8 cellular contexts compared by ENCODE assay signal in genomic region chr9:34652608-34653007, GRCh38. TPM values are rescaled to one million over a fixed set of nuclear protein-coding genes. Genes with fewer than 3 reads are reported as not detected.
A peak's percentile ranks its signal among the peaks of the same experiment; 100 is the strongest.
DNase-seq lines count a peak whose midpoint lies in the region; ATAC-seq and TF ChIP-seq lines count a peak whose summit lies in the region.

No MANE protein-coding gene starts in this region.

- H3K9me3 ChIP-seq in gastroesophageal sphincter = no peaks in the 10 kb centered on the region
- H3K9me3 ChIP-seq in skeletal muscle satellite cell (replicated peaks; ENCODE audit: low read length) = no peaks in the 10 kb centered on the region

- peak overlapping the region; percentile 96 for H3K4me2 ChIP-seq in skeletal muscle satellite cell (ENCODE audit: low read length)

- 3 to 7% methylated on average over 4 of the region's 4 CpGs for WGBS in gastroesophageal sphincter (ENCODE audit: low coverage in 1 of 2), 2 donors

- no peaks in the 10 kb centered on the region for H3K27me3 Mint-ChIP-seq in activated CD4-positive, alpha-beta T cell treated with anti-CD3 and anti-CD28 coated beads, Interleukin-2, amount 10 ng/mL, durations not matched to agents 7 days and 5 days

- H3K9ac ChIP-seq in skeletal muscle satellite cell (ENCODE audit: low read depth, low read length) = peak overlapping the region; percentile 81

- H3K4me1 Mint-ChIP-seq in activated CD4-positive, alpha-beta T cell treated with anti-CD3 and anti-CD28 coated beads, Interleukin-2, amount 10 ng/mL, durations not matched to agents 7 days and 5 days = peaks cover 46% of the 10 kb centered on the region

- H3K36me3 Mint-ChIP-seq in activated CD4-positive, alpha-beta T cell treated with anti-CD3 and anti-CD28 coated beads, Interleukin-2, amount 10 ng/mL, durations not matched to agents 7 days and 5 days (ENCODE audit: low read depth) = peaks cover 35% of the 10 kb centered on the region

- TF ChIP-seq EP300 in gastroesophageal sphincter (IDR thresholded peaks at IDR 0.05) = no peak

- peaks cover 2 to 69% (median 53%) of the 10 kb centered on the region in 3 donors for H3K4me1 ChIP-seq in gastroesophageal sphincter
- peaks cover 48% of the 10 kb centered on the region for H3K4me1 ChIP-seq in skeletal muscle satellite cell (ENCODE audit: control insufficient read depth, insufficient read depth, low read length)

- POLR2A ChIA-PET in activated CD4-positive, alpha-beta T cell treated with anti-CD3 and anti-CD28 coated beads, Interleukin-2, amount 10 ng/mL, durations not matched to agents 7 days and 5 days (lab: Charles Lee) = no interaction called here

- DNase-seq in ELR (ENCODE audit: low read depth) = peak; percentile 21
- DNase-seq in activated CD4-positive, alpha-beta T cell treated with anti-CD3 and anti-CD28 coated beads, Interleukin-2, amount 10 ng/mL, durations not matched to agents 7 days and 5 days = no peak

- H3K36me3 ChIP-seq in gastroesophageal sphincter (peaks cover 0 to 31% of the 10 kb centered on the region in 2 donors), skeletal muscle satellite cell (ENCODE audit: insufficient read depth, low read length) (peaks cover 20% of the 10 kb centered on the region)

- TF ChIP-seq CTCF in WI38 (IDR thresholded peaks at IDR 0.05; ENCODE audit: low read depth, low read length) = no peak
- no peak for TF ChIP-seq CTCF in gastroesophageal sphincter (IDR thresholded peaks at IDR 0.05)

- no peak for TF ChIP-seq POLR2A in gastroesophageal sphincter (IDR thresholded peaks at IDR 0.05)

- H3K9me3 Mint-ChIP-seq in activated CD4-positive, alpha-beta T cell treated with anti-CD3 and anti-CD28 coated beads, Interleukin-2, amount 10 ng/mL, durations not matched to agents 7 days and 5 days = no peaks in the 10 kb centered on the region

- H3K27ac ChIP-seq in gastroesophageal sphincter = peak overlapping the region; percentile 19 to 95 (median 86)

- CTCF ChIA-PET in activated CD4-positive, alpha-beta T cell treated with anti-CD3 and anti-CD28 coated beads, Interleukin-2, amount 10 ng/mL, durations not matched to agents 7 days and 5 days (lab: Charles Lee) = interaction anchor here (0.7 kb wide), 1 partner anchor 15 kb away, joined by 3 read pairs; the partner anchor contains the start of gene SIGMAR1

- H3K27ac Mint-ChIP-seq in activated CD4-positive, alpha-beta T cell treated with anti-CD3 and anti-CD28 coated beads, Interleukin-2, amount 10 ng/mL, durations not matched to agents 7 days and 5 days = no peak overlapping the region

- H3K4me3 ChIP-seq in WI38 (ENCODE audit: low read depth, low read length) = peak overlapping the region; percentile 63
- H3K4me3 ChIP-seq in gastroesophageal sphincter = peak overlapping the region; percentile 23 to 53
- peak overlapping the region; percentile 71 for H3K4me3 ChIP-seq in skeletal muscle satellite cell (ENCODE audit: low read length)

- H3K4me3 Mint-ChIP-seq in activated CD4-positive, alpha-beta T cell treated with anti-CD3 and anti-CD28 coated beads, Interleukin-2, amount 10 ng/mL, durations not matched to agents 7 days and 5 days = no peak overlapping the region

- ATAC-seq in gastroesophageal sphincter (no peak), HG03378 (IDR thresholded peaks at IDR 0.05; ENCODE audit: unreplicated experiment) (no peak), GM21576 (IDR thresholded peaks at IDR 0.05; ENCODE audit: unreplicated experiment) (no peak)
- no peak for ATAC-seq in activated CD4-positive, CD25-positive, alpha-beta regulatory T cell treated with anti-CD3 and anti-CD28 coated beads, Interleukin-2, amount 50 U/mL, for 24 hours

- H3K27me3 ChIP-seq in gastroesophageal sphincter (no peaks in the 10 kb centered on the region), skeletal muscle satellite cell (ENCODE audit: control insufficient read depth, insufficient read depth, low read length) (no peaks in the 10 kb centered on the region)

RNA-seq across cellular contexts. Expression of gene IL11RA, which starts 0.6 kb away (rescaled TPM):
- 10 to 100 TPM; 31.8 to 80.2 (median 39.8) TPM for total RNA-seq in gastroesophageal sphincter
- 7.4 and 12.7 TPM in 2 replicates for total RNA-seq in skeletal muscle satellite cell (2012; rRNA removed)
- total RNA-seq in activated CD4-positive, alpha-beta T cell treated with anti-CD3 and anti-CD28 coated beads, Interleukin-2, amount 10 ng/mL, durations not matched to agents 7 days and 5 days = 10 to 100 TPM; 66.3 to 68.5 TPM

RNA-seq across cellular contexts. Expression of gene GALT, which starts 6.1 kb away (rescaled TPM):
- 10 to 100 TPM; 19.1 to 51.4 (median 25.7) TPM for total RNA-seq in gastroesophageal sphincter
- 14.0 and 17.0 TPM in 2 replicates for total RNA-seq in skeletal muscle satellite cell (2012; rRNA removed)
- total RNA-seq in activated CD4-positive, alpha-beta T cell treated with anti-CD3 and anti-CD28 coated beads, Interleukin-2, amount 10 ng/mL, durations not matched to agents 7 days and 5 days = 100 to 1,000 TPM; 114 to 125 TPM

RNA-seq across cellular contexts. Expression of gene CCL27, which starts 9.8 kb away (rescaled TPM):
- total RNA-seq in gastroesophageal sphincter = not detected
- total RNA-seq in skeletal muscle satellite cell (2012; rRNA removed) = 0.51 TPM in 1 of 2 replicates, not detected in the other
- not detected for total RNA-seq in activated CD4-positive, alpha-beta T cell treated with anti-CD3 and anti-CD28 coated beads, Interleukin-2, amount 10 ng/mL, durations not matched to agents 7 days and 5 days

RNA-seq across cellular contexts. Expression of gene SIGMAR1, which starts 15.0 kb away (rescaled TPM):
- total RNA-seq in gastroesophageal sphincter = 100 to 1,000 TPM in 1 of 4 donors, 10 to 100 TPM in 3; 58.2 to 152 (median 87.8) TPM
- 127 and 135 TPM in 2 replicates for total RNA-seq in skeletal muscle satellite cell (2012; rRNA removed)
- 10 to 100 TPM; 57.7 to 62.2 TPM for total RNA-seq in activated CD4-positive, alpha-beta T cell treated with anti-CD3 and anti-CD28 coated beads, Interleukin-2, amount 10 ng/mL, durations not matched to agents 7 days and 5 days

RNA-seq across cellular contexts. Expression of gene ARID3C, which starts 23.7 kb away (rescaled TPM):
- total RNA-seq in gastroesophageal sphincter = not detected
- not detected in 2 replicates for total RNA-seq in skeletal muscle satellite cell (2012; rRNA removed)
- under 1 TPM; 0.46 to 0.69 TPM for total RNA-seq in activated CD4-positive, alpha-beta T cell treated with anti-CD3 and anti-CD28 coated beads, Interleukin-2, amount 10 ng/mL, durations not matched to agents 7 days and 5 days
